Comparison of ENCODE assay signal across 25 cellular contexts in genomic region chr6:150211700-150212615, GRCh38.
DNase-seq lines count a peak whose midpoint lies in the region; ATAC-seq, FAIRE-seq and TF ChIP-seq lines count a peak whose summit lies in the region.
"Had no signal": no experiment of that assay in that cellular context is flagged by ENCODE, and none has a peak within 500 bp of the region (broad histone marks: within the 10 kb centered on the region; RNA-seq: fewer than 3 reads in every experiment).

No MANE protein-coding gene starts in this region.

- H3K4me3 Mint-ChIP-seq in stimulated activated effector memory CD8-positive, alpha-beta T cell treated with anti-CD3 and anti-CD28 coated beads, Interleukin-12 subunit alpha, Interleukin-12 subunit beta, amount 100 ng/mL, for 72 hours, result no peak overlapping the region
- H3K4me3 Mint-ChIP-seq in CD8-positive, alpha-beta memory T cell, result no peak overlapping the region
- H3K4me3 Mint-ChIP-seq: activated T-cell treated with anti-CD3 and anti-CD28 coated beads, Interleukin-2, amount 50 U/mL, for 72 hours; dendritic cell treated with granulocyte-macrophage colony-stimulating factor and Interleukin-4, amounts not matched to agents 40 ng/mL and 50 ng/mL, for 4 days; HFFc6; T-helper 1 cell treated with Interleukin-12 subunit alpha and Interleukin-12 subunit beta and Interleukin-4 antibody, amounts not matched to agents 30 μg/mL and 1 μg/mL, for 36 hours had no signal

- no peak for TF ChIP-seq CTCF in DND-41 (IDR thresholded peaks at IDR 0.05; ENCODE audit: borderline replicate concordance, extremely low read depth, low read length, poor library complexity, severe bottlenecking)
- TF ChIP-seq CTCF in mammary epithelial cell (conservative IDR thresholded peaks at IDR 0.05 in 1 of 2, IDR thresholded peaks at IDR 0.05 in 1 of 2; ENCODE audit: extremely low read depth in 1 of 2, insufficient read depth in 1 of 2, low read depth in 1 of 2, low read length in 2 of 2), result no peak

- BruUV-seq in mammary epithelial cell (replicated peaks; lab: Mats Ljungman, UMichigan), result no TSS peak

- intact Hi-C loops in mammary epithelial cell (cut with micrococcal nuclease), result no loop called here

- dilution Hi-C loops in mammary epithelial cell (cut with HindIII; ENCODE audit: low sequenced_read_pairs), result no loop called here

- H2AFZ ChIP-seq in DND-41 (ENCODE audit: low read depth, low read length), result no peak overlapping the region
- no peak overlapping the region for H2AFZ ChIP-seq in mammary epithelial cell (ENCODE audit: low read depth, low read length)

- in situ Hi-C loops in mammary epithelial cell (cut with MboI; ENCODE audit: low sequenced_read_pairs in 2 of 2), result no loop called here

- no peaks in the 10 kb centered on the region for H3K4me1 Mint-ChIP-seq in stimulated activated effector memory CD8-positive, alpha-beta T cell treated with anti-CD3 and anti-CD28 coated beads, Interleukin-12 subunit alpha, Interleukin-12 subunit beta, amount 100 ng/mL, for 72 hours
- peaks cover 0 to 5% (median 1%) of the 10 kb centered on the region in 3 donors for H3K4me1 Mint-ChIP-seq in CD8-positive, alpha-beta memory T cell

- no peak overlapping the region for H3K4me3 ChIP-seq in DND-41 (ENCODE audit: low read depth in 1 of 2, low read length in 2 of 2)
- H3K4me3 ChIP-seq in mammary epithelial cell (replicated peaks in 1 of 3; ENCODE audit: insufficient read depth in 1 of 3, low read depth in 2 of 3, low read length in 3 of 3), result no peak overlapping the region
- no peak overlapping the region for H3K4me3 ChIP-seq in CD8-positive, alpha-beta memory T cell (ENCODE audit: low read length)
- H3K4me3 ChIP-seq: body of pancreas, pancreas had no signal

- peak; percentile 25 for DNase-seq in A172 (ENCODE audit: low spot score)
- DNase-seq in DND-41, result no peak
- peak; percentile 39 to 63 for DNase-seq in NCI-H526 (lab: John Stamatoyannopoulos, UW)
- DNase-seq in mammary epithelial cell, result no peak
- no peak for DNase-seq in H54 (ENCODE audit: insufficient read length, low spot score)
- DNase-seq in stimulated activated effector memory CD8-positive, alpha-beta T cell treated with anti-CD3 and anti-CD28 coated beads, Interleukin-12 subunit alpha, Interleukin-12 subunit beta, amount 100 ng/mL, for 72 hours (ENCODE audit: low spot score in 2 of 2), result no peak
- DNase-seq in CD8-positive, alpha-beta memory T cell, result no peak
- DNase-seq: activated CD4-positive, CD25-positive, alpha-beta regulatory T cell; activated CD8-positive, alpha-beta memory T cell treated with anti-CD3 and anti-CD28 coated beads for 24 hours; activated T-cell treated with anti-CD3 and anti-CD28 coated beads, Interleukin-2, amount 50 U/mL, for 72 hours; body of pancreas; COR-L47; GDM1; HFFc6; naive B cell; NCI-H1436; NCI-H2227 treated with DMSO at 0.1 percent for 48 hours; pancreas; stimulated activated CD4-positive, alpha-beta T cell treated with anti-CD3 and anti-CD28 coated beads, Interleukin-2, amount 100 ng/mL, for 48 hours had no signal

- H3K36me3 Mint-ChIP-seq in stimulated activated effector memory CD8-positive, alpha-beta T cell treated with anti-CD3 and anti-CD28 coated beads, Interleukin-12 subunit alpha, Interleukin-12 subunit beta, amount 100 ng/mL, for 72 hours, result no peaks in the 10 kb centered on the region
- no peaks in the 10 kb centered on the region for H3K36me3 Mint-ChIP-seq in CD8-positive, alpha-beta memory T cell
- H3K36me3 Mint-ChIP-seq: activated naive CD4-positive, alpha-beta T cell treated with anti-CD3 and anti-CD28 coated beads, Interleukin-2, amount 50 U/mL, for 72 hours; naive B cell had no signal

- H3K9me3 ChIP-seq in DND-41 (ENCODE audit: insufficient read depth, low read length, severe bottlenecking) (no peaks in the 10 kb centered on the region), mammary epithelial cell (replicated peaks; ENCODE audit: insufficient read depth, low read length) (no peaks in the 10 kb centered on the region)
- H3K9me3 ChIP-seq in CD8-positive, alpha-beta memory T cell (ENCODE audit: low read length), result no peaks in the 10 kb centered on the region
- H3K9me3 ChIP-seq: body of pancreas, pancreas had no signal

- no peaks in the 10 kb centered on the region for H3K9me3 Mint-ChIP-seq in stimulated activated effector memory CD8-positive, alpha-beta T cell treated with anti-CD3 and anti-CD28 coated beads, Interleukin-12 subunit alpha, Interleukin-12 subunit beta, amount 100 ng/mL, for 72 hours
- no peaks in the 10 kb centered on the region for H3K9me3 Mint-ChIP-seq in CD8-positive, alpha-beta memory T cell
- H3K9me3 Mint-ChIP-seq: activated naive CD4-positive, alpha-beta T cell treated with anti-CD3 and anti-CD28 coated beads, Interleukin-2, amount 50 U/mL, for 72 hours; activated T-cell treated with anti-CD3 and anti-CD28 coated beads, Interleukin-2, amount 50 U/mL, for 72 hours; dendritic cell treated with granulocyte-macrophage colony-stimulating factor and Interleukin-4, amounts not matched to agents 40 ng/mL and 50 ng/mL, for 4 days; HFFc6; T-helper 1 cell treated with Interleukin-12 subunit alpha and Interleukin-12 subunit beta and Interleukin-4 antibody, amounts not matched to agents 30 μg/mL and 1 μg/mL, for 36 hours had no signal

- no peak overlapping the region for H3K27ac Mint-ChIP-seq in stimulated activated effector memory CD8-positive, alpha-beta T cell treated with anti-CD3 and anti-CD28 coated beads, Interleukin-12 subunit alpha, Interleukin-12 subunit beta, amount 100 ng/mL, for 72 hours
- H3K27ac Mint-ChIP-seq in CD8-positive, alpha-beta memory T cell, result peak overlapping the region in 1 of 8 donors; percentile 61
- H3K27ac Mint-ChIP-seq: activated naive CD4-positive, alpha-beta T cell treated with anti-CD3 and anti-CD28 coated beads, Interleukin-2, amount 50 U/mL, for 72 hours; activated T-cell treated with anti-CD3 and anti-CD28 coated beads, Interleukin-2, amount 50 U/mL, for 72 hours; dendritic cell treated with granulocyte-macrophage colony-stimulating factor and Interleukin-4, amounts not matched to agents 40 ng/mL and 50 ng/mL, for 4 days; HFFc6; T-helper 1 cell treated with Interleukin-12 subunit alpha and Interleukin-12 subunit beta and Interleukin-4 antibody, amounts not matched to agents 30 μg/mL and 1 μg/mL, for 36 hours had no signal

- TF ChIP-seq POLR2A in H54 (IDR thresholded peaks at IDR 0.05; ENCODE audit: low read depth, low read length), result no peak

- no peaks in the 10 kb centered on the region for H3K4me1 ChIP-seq in DND-41 (ENCODE audit: insufficient read depth, low read length)
- peaks cover 27% of the 10 kb centered on the region for H3K4me1 ChIP-seq in mammary epithelial cell (ENCODE audit: insufficient read depth, low read length)
- H3K4me1 ChIP-seq in CD8-positive, alpha-beta memory T cell (ENCODE audit: insufficient read depth, low read length), result no peaks in the 10 kb centered on the region
- H3K4me1 ChIP-seq: body of pancreas, pancreas had no signal

- POLR2A ChIA-PET in CD8-positive, alpha-beta memory T cell (lab: Charles Lee), result no interaction called here

- ATAC-seq in DND-41 (ENCODE audit: insufficient read depth, low read depth) (0 out of 3 replicates have a peak, but pooled peaks have one; percentile 39), esophagus mucosa (peak; percentile 70)
- no peak for ATAC-seq in stimulated activated effector memory CD8-positive, alpha-beta T cell treated with anti-CD3 and anti-CD28 coated beads, Interleukin-12 subunit alpha, Interleukin-12 subunit beta, amount 100 ng/mL, for 72 hours
- ATAC-seq: activated naive CD4-positive, alpha-beta T cell treated with anti-CD3 and anti-CD28 coated beads, Interleukin-2, amount 50 U/mL, for 72 hours; activated T-cell treated with anti-CD3 and anti-CD28 coated beads, Interleukin-2, amount 50 U/mL, for 72 hours; body of pancreas had no signal

- no peak overlapping the region for H3K27ac ChIP-seq in DND-41 (ENCODE audit: low read length)
- no peak overlapping the region for H3K27ac ChIP-seq in mammary epithelial cell (ENCODE audit: insufficient read depth, low read depth, low read length)
- H3K27ac ChIP-seq in CD8-positive, alpha-beta memory T cell (ENCODE audit: low read depth, low read length), result no peak overlapping the region
- H3K27ac ChIP-seq: body of pancreas, pancreas had no signal

- H3K27me3 ChIP-seq in DND-41 (ENCODE audit: insufficient read depth, low read length, poor library complexity) (peaks cover 2% of the 10 kb centered on the region), mammary epithelial cell (ENCODE audit: insufficient read depth, low read length) (no peaks in the 10 kb centered on the region)
- no peaks in the 10 kb centered on the region for H3K27me3 ChIP-seq in CD8-positive, alpha-beta memory T cell (ENCODE audit: insufficient read depth, low read length, poor library complexity, severe bottlenecking)
- H3K27me3 ChIP-seq: body of pancreas, pancreas had no signal

- no peak for FAIRE-seq in H54 (lab: Jason Lieb, UNC)
- FAIRE-seq: GM12892, pancreas, urothelium cell line had no signal

- no peaks in the 10 kb centered on the region for H3K79me2 ChIP-seq in DND-41 (ENCODE audit: insufficient read depth, low read length)
- H3K79me2 ChIP-seq in mammary epithelial cell (ENCODE audit: insufficient read depth, low read length), result peaks cover 72% of the 10 kb centered on the region

- no peak overlapping the region for H3K9ac ChIP-seq in DND-41 (ENCODE audit: low read depth, low read length)
- H3K9ac ChIP-seq in mammary epithelial cell (ENCODE audit: insufficient read depth, low read length), result no peak overlapping the region

- H3K36me3 ChIP-seq in DND-41 (ENCODE audit: insufficient read depth, low read length), result no peaks in the 10 kb centered on the region
- H3K36me3 ChIP-seq in mammary epithelial cell (ENCODE audit: insufficient read depth, low read length), result peaks cover 4% of the 10 kb centered on the region
- H3K36me3 ChIP-seq in CD8-positive, alpha-beta memory T cell (ENCODE audit: insufficient read depth, low read length), result no peaks in the 10 kb centered on the region
- H3K36me3 ChIP-seq: pancreas had no signal

- H3K27me3 Mint-ChIP-seq in CD8-positive, alpha-beta memory T cell, result peaks cover 2 to 9% of the 10 kb centered on the region in 2 donors

- WGBS in mammary epithelial cell (ENCODE audit: low coverage, missing lambda C conversion rate), result 84% methylated on average over 11 of the region's 12 CpGs

- H3K4me2 ChIP-seq in DND-41 (ENCODE audit: insufficient read depth, low read length), result no peak overlapping the region
- H3K4me2 ChIP-seq in mammary epithelial cell (ENCODE audit: insufficient read depth, low read depth, low read length), result no peak overlapping the region

- H4K20me1 ChIP-seq in DND-41 (ENCODE audit: insufficient read depth, low read length), result no peaks in the 10 kb centered on the region
- H4K20me1 ChIP-seq in mammary epithelial cell (ENCODE audit: insufficient read depth, low read length), result no peaks in the 10 kb centered on the region

- CTCF ChIA-PET in mammary epithelial cell (lab: Charles Lee; ENCODE audit: low non-redundant PET), result no interaction called here
- CTCF ChIA-PET in CD8-positive, alpha-beta memory T cell (lab: Charles Lee), result no interaction called here

Comparison
In these comparisons a context has a peak if more than half of its experiments do, and no peak if none do; other contexts are left out.
1. DNase-seq: peak in A172 (single experiment) and NCI-H526 (2 of 2); none in DND-41 (single experiment), mammary epithelial cell (single experiment), H54 (single experiment), stimulated activated effector memory CD8-positive, alpha-beta T cell treated with anti-CD3 and anti-CD28 coated beads, Interleukin-12 subunit alpha, Interleukin-12 subunit beta, amount 100 ng/mL, for 72 hours (0 of 2) and CD8-positive, alpha-beta memory T cell (0 of 5).